In the genomic region with DNA sequence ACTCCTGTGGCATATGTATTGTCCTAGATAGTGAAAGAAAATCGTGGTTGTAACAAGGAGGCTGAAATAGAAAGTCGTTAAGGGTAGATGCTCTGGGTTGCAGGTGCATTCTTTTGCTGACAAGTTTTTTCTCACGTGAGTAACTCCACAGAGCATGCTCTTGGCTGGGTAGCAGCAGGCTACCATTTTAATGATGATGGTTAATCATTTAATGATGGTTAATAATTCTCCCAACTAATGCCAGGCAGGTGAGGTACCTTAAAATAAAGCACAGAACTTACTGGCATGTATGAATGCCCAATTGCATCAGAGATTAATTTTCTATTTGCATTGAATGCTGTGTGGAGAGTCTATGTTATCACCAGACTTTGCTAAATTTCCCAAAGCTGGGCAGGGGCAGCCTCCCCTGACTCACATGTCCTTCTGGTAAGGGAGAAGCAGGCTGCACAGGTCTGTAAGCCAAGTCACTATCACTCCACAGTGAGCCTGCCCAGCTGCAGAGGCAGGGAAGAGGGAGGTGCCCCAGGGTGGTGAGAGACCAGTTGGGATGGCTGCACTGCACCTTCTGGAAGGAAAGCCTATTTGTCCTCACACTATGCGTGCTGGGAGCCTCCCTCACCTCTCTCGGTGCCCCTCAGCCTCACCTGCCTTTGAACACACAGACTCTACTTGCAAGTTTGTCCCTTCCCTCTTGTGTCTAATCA, we compare ENCODE assay signal across 24 cellular contexts.
DNase-seq lines count a peak whose midpoint lies in the region; ATAC-seq and TF ChIP-seq lines count a peak whose summit lies in the region.
"Had no signal": no experiment of that assay in that cellular context is flagged by ENCODE, and none has a peak within 500 bp of the region (broad histone marks: within the 10 kb centered on the region; RNA-seq: fewer than 3 reads in every experiment).

No MANE protein-coding gene starts in this region.

- peak overlapping the region; percentile 63 for H3K27ac ChIP-seq in 22Rv1
- H3K27ac ChIP-seq in IMR-90 (ENCODE audit: insufficient read depth, low read length), result no peak overlapping the region
- H3K27ac ChIP-seq in body of pancreas, result peak overlapping the region in 3 of 4 donors; percentile 54 to 67 (median 58)
- H3K27ac ChIP-seq in right lobe of liver, result no peak overlapping the region
- H3K27ac ChIP-seq in gastroesophageal sphincter, result no peak overlapping the region
- H3K27ac ChIP-seq: epithelial cell of prostate, thoracic aorta, uterus had no signal

- POLR2A ChIA-PET in IMR-90 (lab: Charles Lee; ENCODE audit: unreplicated experiment), result no interaction called here

- H3K36me3 ChIP-seq in IMR-90 (ENCODE audit: control insufficient read depth, insufficient read depth, low read length) (no peaks in the 10 kb centered on the region), body of pancreas (replicated peaks in 1 of 2; ENCODE audit: insufficient read depth in 1 of 2, low read depth in 2 of 2) (no peaks in the 10 kb centered on the region), right lobe of liver (no peaks in the 10 kb centered on the region), gastroesophageal sphincter (no peaks in the 10 kb centered on the region)
- H3K36me3 ChIP-seq: thoracic aorta, uterus had no signal

- H3K4me2 ChIP-seq in IMR-90 (ENCODE audit: low read depth, low read length), result no peak overlapping the region
- H3K4me2 ChIP-seq: smooth muscle cell had no signal

- H3K4me3 ChIP-seq in IMR-90 (ENCODE audit: insufficient read depth, low read depth, low read length) (no peak overlapping the region), body of pancreas (no peak overlapping the region), right lobe of liver (no peak overlapping the region), gastroesophageal sphincter (no peak overlapping the region)
- H3K4me3 ChIP-seq: mucosa of descending colon, smooth muscle cell, thoracic aorta, uterus had no signal

- BruUV-seq in IMR-90 (replicated peaks; lab: Mats Ljungman, UMichigan), result no TSS peak

- peak overlapping the region; percentile 49 for H3K4ac ChIP-seq in IMR-90 (ENCODE audit: low read depth, low read length)

- H2AK5ac ChIP-seq in IMR-90 (ENCODE audit: low read depth, low read length), result peak overlapping the region; percentile 58; the same call in 1 of the 2 replicates

- DNase-seq in IMR-90 (no peak), body of pancreas (peak in 3 of 4 donors; percentile 16 to 39 (median 20)), right lobe of liver (no peak), DMS 273 treated with DMSO at 0.1 percent for 48 hours (lab: John Stamatoyannopoulos, UW) (no peak)
- DNase-seq: activated CD4-positive, alpha-beta T cell treated with anti-CD3 and anti-CD28 coated beads for 4 hours; activated effector memory CD4-positive, alpha-beta T cell treated with anti-CD3 and anti-CD28 coated beads, Interleukin-2, amount 50 U/mL, for 16 hours; aorta; effector CD8-positive, alpha-beta T cell; H7; Kasumi-1; mucosa of descending colon; NCI-H1417 treated with DMSO at 0.1 percent for 48 hours; NCI-H2029 treated with DMSO at 0.1 percent for 48 hours; NCI-H524 treated with DMSO at 0.1 percent for 48 hours; SHP77 treated with DMSO at 0.1 percent for 48 hours; stimulated activated CD4-positive, alpha-beta T cell treated with anti-CD3 and anti-CD28 coated beads, Interleukin-1b, Interleukin-23, amount 100 ng/mL, for 48 hours; uterus had no signal

- ATAC-seq in IMR-90 (ENCODE audit: low read depth), result no peak
- peak; percentile 84 for ATAC-seq in body of pancreas
- ATAC-seq in right lobe of liver, result peak; percentile 35 to 69 (median 49)
- no peak for ATAC-seq in GM21737 (IDR thresholded peaks at IDR 0.05; ENCODE audit: unreplicated experiment)
- ATAC-seq in HG03520 (IDR thresholded peaks at IDR 0.05; ENCODE audit: unreplicated experiment), result no peak
- no peak for ATAC-seq in gastroesophageal sphincter
- ATAC-seq: mucosa of descending colon had no signal

- H3K4me1 ChIP-seq in IMR-90 (ENCODE audit: control insufficient read depth, insufficient read depth, low read length), result peaks cover 11% of the 10 kb centered on the region
- H3K4me1 ChIP-seq in body of pancreas, result peaks cover 12% of the 10 kb centered on the region
- no peaks in the 10 kb centered on the region for H3K4me1 ChIP-seq in right lobe of liver
- no peaks in the 10 kb centered on the region for H3K4me1 ChIP-seq in gastroesophageal sphincter
- H3K4me1 ChIP-seq: uterus had no signal

- H3K79me1 ChIP-seq in IMR-90 (ENCODE audit: low read depth in 1 of 2, low read length in 2 of 2), result no peaks in the 10 kb centered on the region

- no peak overlapping the region for H3K18ac ChIP-seq in IMR-90 (ENCODE audit: low read depth, low read length)

- H4K91ac ChIP-seq in IMR-90 (ENCODE audit: insufficient read depth, low read depth, low read length), result peak overlapping the region; percentile 42; the same call in 1 of the 2 replicates

- dilution Hi-C loops in IMR-90 (cut with HindIII; ENCODE audit: low sequenced_read_pairs, unreplicated experiment), result no loop called here

- H2BK15ac ChIP-seq in IMR-90 (ENCODE audit: low read depth, low read length), result peak overlapping the region; percentile 58; the same call in 1 of the 3 replicates

- no peak overlapping the region for H3K9ac ChIP-seq in IMR-90 (ENCODE audit: low read depth, low read length)

- in situ Hi-C loops in IMR-90 (cut with MboI; ENCODE audit: low sequenced_read_pairs), result no loop called here

- no peak for TF ChIP-seq RAD21 in IMR-90 (IDR thresholded peaks at IDR 0.05; ENCODE audit: low read length)

- no peak overlapping the region for H2AK9ac ChIP-seq in IMR-90 (replicated peaks; ENCODE audit: low read depth, low read length, poor library complexity)

- H2AFZ ChIP-seq in IMR-90 (replicated peaks; ENCODE audit: low read length, poor library complexity), result peak overlapping the region; percentile 35

- no peaks in the 10 kb centered on the region for H3K9me3 ChIP-seq in IMR-90 (ENCODE audit: control insufficient read depth, insufficient read depth, low read length)
- H3K9me3 ChIP-seq in body of pancreas, result no peaks in the 10 kb centered on the region
- H3K9me3 ChIP-seq in right lobe of liver, result no peaks in the 10 kb centered on the region
- H3K9me3 ChIP-seq in gastroesophageal sphincter, result no peaks in the 10 kb centered on the region
- H3K9me3 ChIP-seq: mucosa of descending colon, thoracic aorta, uterus had no signal

- TF ChIP-seq POLR2A in IMR-90 (IDR thresholded peaks at IDR 0.05; ENCODE audit: low read depth, low read length) (no peak), body of pancreas (IDR thresholded peaks at IDR 0.05) (no peak), right lobe of liver (IDR thresholded peaks at IDR 0.05) (no peak), gastroesophageal sphincter (IDR thresholded peaks at IDR 0.05) (no peak)

- H4K5ac ChIP-seq in IMR-90 (ENCODE audit: low read depth, low read length), result no peak overlapping the region

- peaks cover 4% of the 10 kb centered on the region; the same call in 1 of the 2 replicates for H3K9me1 ChIP-seq in IMR-90 (ENCODE audit: insufficient read depth, low read length)

- H2BK20ac ChIP-seq in IMR-90 (ENCODE audit: low read depth, low read length), result peak overlapping the region; percentile 71

- no peak overlapping the region for H2BK5ac ChIP-seq in IMR-90 (ENCODE audit: low read depth, low read length, poor library complexity, severe bottlenecking)

- H2BK120ac ChIP-seq in IMR-90 (ENCODE audit: low read depth, low read length), result peak overlapping the region; percentile 64

- intact Hi-C loops in IMR-90 (cut with micrococcal nuclease) (no loop called here), body of pancreas (cut with DNase I) (no loop called here), right lobe of liver (cut with DNase I) (no loop called here)

- no peaks in the 10 kb centered on the region for H3K27me3 ChIP-seq in IMR-90 (ENCODE audit: control insufficient read depth, insufficient read depth, low read length)
- no peaks in the 10 kb centered on the region for H3K27me3 ChIP-seq in body of pancreas
- H3K27me3 ChIP-seq in right lobe of liver, result no peaks in the 10 kb centered on the region
- no peaks in the 10 kb centered on the region for H3K27me3 ChIP-seq in gastroesophageal sphincter
- H3K27me3 ChIP-seq: uterus had no signal

- no peaks in the 10 kb centered on the region for H4K20me1 ChIP-seq in IMR-90 (ENCODE audit: insufficient read depth, low read length)

- no peak for TF ChIP-seq CTCF in 22Rv1 (IDR thresholded peaks at IDR 0.05)
- no peak for TF ChIP-seq CTCF in IMR-90 (conservative IDR thresholded peaks at IDR 0.05; ENCODE audit: low read depth, low read length)
- no peak for TF ChIP-seq CTCF in body of pancreas (IDR thresholded peaks at IDR 0.05)
- no peak for TF ChIP-seq CTCF in right lobe of liver (IDR thresholded peaks at IDR 0.05)
- TF ChIP-seq CTCF in gastroesophageal sphincter (IDR thresholded peaks at IDR 0.05), result no peak

- CTCF ChIA-PET in IMR-90 (lab: Yijun Ruan, JAX), result no interaction called here

- H3K23ac ChIP-seq in IMR-90 (ENCODE audit: low read depth, low read length), result 0 out of 2 replicates have a peak overlapping the region, but pooled peaks have one; percentile 24

- WGBS in IMR-90 (ENCODE audit: extremely low coverage in 2 of 2, insufficient read length in 1 of 2), 2 experiments, result 80% methylated on average over 1 of the region's 5 CpGs; no CpG with 5 or more reads in 1 of the 2 experiments
- WGBS in body of pancreas, 2 donors, result 32 to 38% methylated on average over 5 of the region's 5 CpGs
- 58% methylated on average over 5 of the region's 5 CpGs for WGBS in right lobe of liver (ENCODE audit: insufficient coverage, low coverage, low lambda C conversion rate, missing lambda C conversion rate)
- WGBS in gastroesophageal sphincter (ENCODE audit: low coverage in 1 of 2), 2 donors, result 64 to 89% methylated on average over 5 of the region's 5 CpGs

- H3K14ac ChIP-seq in IMR-90 (replicated peaks; ENCODE audit: low read depth, low read length), result no peak overlapping the region

- no peak overlapping the region for H3K56ac ChIP-seq in IMR-90 (ENCODE audit: extremely low read depth, insufficient read depth, low read length)

- no peak for TF ChIP-seq EP300 in gastroesophageal sphincter (IDR thresholded peaks at IDR 0.05)

- H4K8ac ChIP-seq in IMR-90 (ENCODE audit: low read depth in 2 of 2, low read length in 2 of 2), result no peak overlapping the region

TF ChIP-seq in IMR-90, 13 proteins besides CTCF, POLR2A, EP300 and RAD21:
- no peak for TF ChIP-seq MAFK (IDR thresholded peaks at IDR 0.05; ENCODE audit: low read depth, low read length)

Comparison
In these comparisons a context has a peak if more than half of its experiments do, and no peak if none do; other contexts are left out.
1. H3K27ac ChIP-seq: peak in 22Rv1 (single experiment) and body of pancreas (3 of 4); none in IMR-90 (single experiment), right lobe of liver (0 of 3) and gastroesophageal sphincter (0 of 4).
2. ATAC-seq: peak in body of pancreas (single experiment) and right lobe of liver (4 of 4); none in IMR-90 (single experiment), GM21737 (single experiment), HG03520 (single experiment) and gastroesophageal sphincter (single experiment).
3. DNase-seq: peak in body of pancreas (3 of 4); none in IMR-90 (single experiment), right lobe of liver (0 of 3) and DMS 273 treated with DMSO at 0.1 percent for 48 hours (single experiment).